14 cellular contexts compared by ENCODE assay signal in genomic region chr1:2574350-2574749, GRCh38. TPM values are rescaled to one million over a fixed set of nuclear protein-coding genes. Genes with fewer than 3 reads are reported as not detected.
A peak's percentile ranks its signal among the peaks of the same experiment; 100 is the strongest.
DNase-seq lines count a peak whose midpoint lies in the region; TF ChIP-seq lines count a peak whose summit lies in the region.
"Had no signal": no experiment of that assay in that cellular context is flagged by ENCODE, and none has a peak within 500 bp of the region (broad histone marks: within the 10 kb centered on the region; RNA-seq: fewer than 3 reads in every experiment).

No MANE protein-coding gene starts in this region.

- no peak overlapping the region for H3K9ac ChIP-seq in MM.1S (ENCODE audit: low read length)
- H3K9ac ChIP-seq: BLaER1, KMS-11 had no signal

- in situ Hi-C loops in SK-MEL-5 (cut with HindIII; ENCODE audit: low pct_unique_long_range_greater_than_20kb, low sequenced_read_pairs) = no loop called here

- H3K4me1 Mint-ChIP-seq in activated CD4-positive, alpha-beta T cell treated with anti-CD3 and anti-CD28 coated beads, Interleukin-2, amount 10 ng/mL, durations not matched to agents 24 days and 14 days = peaks cover 38% of the 10 kb centered on the region

- DNase-seq in activated CD4-positive, alpha-beta T cell treated with anti-CD3 and anti-CD28 coated beads, Interleukin-2, amount 10 ng/mL, durations not matched to agents 24 days and 14 days = no peak
- DNase-seq in activated CD4-positive, alpha-beta T cell treated with anti-CD3 and anti-CD28 coated beads, Interleukin-2, amount 50 U/mL, for 1 hour = no peak
- peak; percentile 45 for DNase-seq in SK-MEL-5 (ENCODE audit: low read depth, low spot score)
- DNase-seq in foreskin melanocyte = peak; percentile 95
- no peak for DNase-seq in SKM-1 treated with dmso at 0.1 percent for 144 hours (lab: John Stamatoyannopoulos, UW; ENCODE audit: unreplicated experiment)
- DNase-seq in MM.1S = no peak
- DNase-seq: CD8-positive, alpha-beta memory T cell; GOT3; NCI-H187 treated with DMSO at 0.1 percent for 48 hours; NCI-H774 had no signal

- no peaks in the 10 kb centered on the region for H3K9me2 ChIP-seq in MM.1S (replicated peaks; ENCODE audit: insufficient read depth, low read length)

- no peak overlapping the region for H3K4me3 Mint-ChIP-seq in activated CD4-positive, alpha-beta T cell treated with anti-CD3 and anti-CD28 coated beads, Interleukin-2, amount 10 ng/mL, durations not matched to agents 24 days and 14 days
- H3K4me3 Mint-ChIP-seq: CD8-positive, alpha-beta memory T cell had no signal

- H3K4me2 ChIP-seq in MM.1S (ENCODE audit: low read depth, low read length) = no peak overlapping the region
- H3K4me2 ChIP-seq: BLaER1, KMS-11 had no signal

- no peaks in the 10 kb centered on the region for H3K79me2 ChIP-seq in MM.1S (ENCODE audit: low read length)

- H3K27me3 ChIP-seq in MM.1S (replicated peaks; ENCODE audit: insufficient read depth, low read length) = peaks cover 78% of the 10 kb centered on the region
- H3K27me3 ChIP-seq: BLaER1 had no signal

- no peaks in the 10 kb centered on the region for H3K36me3 ChIP-seq in MM.1S (replicated peaks; ENCODE audit: insufficient read depth, low read length)
- H3K36me3 ChIP-seq: BLaER1 had no signal

- no peak overlapping the region for H3K4me3 ChIP-seq in MM.1S (ENCODE audit: low read length)
- H3K4me3 ChIP-seq: BLaER1 had no signal

- intact Hi-C loops in activated CD4-positive, alpha-beta T cell treated with anti-CD3 and anti-CD28 coated beads, Interleukin-2, amount 10 ng/mL, durations not matched to agents 24 days and 14 days (cut with micrococcal nuclease) = no loop called here

- peaks cover 20% of the 10 kb centered on the region for H3K9me3 Mint-ChIP-seq in activated CD4-positive, alpha-beta T cell treated with anti-CD3 and anti-CD28 coated beads, Interleukin-2, amount 10 ng/mL, durations not matched to agents 24 days and 14 days

- peaks cover 38% of the 10 kb centered on the region for H3K36me3 Mint-ChIP-seq in activated CD4-positive, alpha-beta T cell treated with anti-CD3 and anti-CD28 coated beads, Interleukin-2, amount 10 ng/mL, durations not matched to agents 24 days and 14 days (ENCODE audit: low read depth)

- no peaks in the 10 kb centered on the region for H3K9me3 ChIP-seq in MM.1S (replicated peaks; ENCODE audit: insufficient read depth, low read length)

- H3K27me3 Mint-ChIP-seq in activated CD4-positive, alpha-beta T cell treated with anti-CD3 and anti-CD28 coated beads, Interleukin-2, amount 10 ng/mL, durations not matched to agents 24 days and 14 days = no peaks in the 10 kb centered on the region

- no peak overlapping the region for H2AFZ ChIP-seq in MM.1S (ENCODE audit: low read length)

- 0 out of 2 replicates have a peak, but pooled peaks cover 4% of the 10 kb centered on the region for H3F3A ChIP-seq in MM.1S (ENCODE audit: insufficient read depth, low read length)

- TF ChIP-seq CTCF in MM.1S (IDR thresholded peaks at IDR 0.05; ENCODE audit: low read length) = no peak

- H4K20me1 ChIP-seq in MM.1S (ENCODE audit: insufficient read depth, low read length) = no peaks in the 10 kb centered on the region
- H4K20me1 ChIP-seq: BLaER1 had no signal

- peak overlapping the region; percentile 8 for H3K27ac Mint-ChIP-seq in activated CD4-positive, alpha-beta T cell treated with anti-CD3 and anti-CD28 coated beads, Interleukin-2, amount 10 ng/mL, durations not matched to agents 24 days and 14 days

- H3K4me1 ChIP-seq in MM.1S (ENCODE audit: low read length) = peaks cover 8% of the 10 kb centered on the region; the same call in 1 of the 2 replicates

- H3K27ac ChIP-seq in MM.1S (ENCODE audit: low read length) = no peak overlapping the region
- H3K27ac ChIP-seq: 22Rv1, BLaER1, KMS-11 had no signal

RNA-seq across cellular contexts. Expression of gene PRXL2B, which starts 12.2 kb away (rescaled TPM):
- 42.3 and 43.5 TPM in 2 replicates for total RNA-seq in activated CD4-positive, alpha-beta T cell treated with anti-CD3 and anti-CD28 coated beads, Interleukin-2, amount 10 ng/mL, durations not matched to agents 24 days and 14 days
- 11.4 and 11.7 TPM in 2 replicates for total RNA-seq in SK-MEL-5 (2014; rRNA removed; shearing (Covaris generic))
- polyA plus RNA-seq in SK-MEL-5 (2015; cell fraction: cytosol; rRNA removed) = 25.0 and 25.7 TPM in 2 replicates
- 39.2 and 39.3 TPM in 2 replicates for polyA plus RNA-seq in SK-MEL-5 (2015; cell fraction: nucleus; rRNA removed)

RNA-seq across cellular contexts. Expression of gene TNFRSF14, which starts 18.2 kb away (rescaled TPM):
- total RNA-seq in activated CD4-positive, alpha-beta T cell treated with anti-CD3 and anti-CD28 coated beads, Interleukin-2, amount 10 ng/mL, durations not matched to agents 24 days and 14 days = 207 and 209 TPM in 2 replicates
- 291 and 303 TPM in 2 replicates for total RNA-seq in SK-MEL-5 (2014; rRNA removed; shearing (Covaris generic))
- polyA plus RNA-seq in SK-MEL-5 (2015; cell fraction: cytosol; rRNA removed) = 367 and 374 TPM in 2 replicates
- polyA plus RNA-seq in SK-MEL-5 (2015; cell fraction: nucleus; rRNA removed) = 3,409 and 3,543 TPM in 2 replicates

RNA-seq across cellular contexts. Expression of gene HES5, which starts 44.3 kb away (rescaled TPM):
- not detected in 2 replicates for total RNA-seq in activated CD4-positive, alpha-beta T cell treated with anti-CD3 and anti-CD28 coated beads, Interleukin-2, amount 10 ng/mL, durations not matched to agents 24 days and 14 days
- not detected in 2 replicates for total RNA-seq in SK-MEL-5 (2014; rRNA removed; shearing (Covaris generic))
- polyA plus RNA-seq in SK-MEL-5 (2015; cell fraction: cytosol; rRNA removed) = not detected in 2 replicates
- not detected in 2 replicates for polyA plus RNA-seq in SK-MEL-5 (2015; cell fraction: nucleus; rRNA removed)
- total RNA-seq: CD8-positive, alpha-beta memory T cell; NCI-H460 had no signal
- polyA plus RNA-seq: CD8-positive, alpha-beta memory T cell had no signal

RNA-seq across cellular contexts. Expression of gene PANK4, which starts 48.0 kb away (rescaled TPM):
- total RNA-seq in activated CD4-positive, alpha-beta T cell treated with anti-CD3 and anti-CD28 coated beads, Interleukin-2, amount 10 ng/mL, durations not matched to agents 24 days and 14 days = 55.2 and 56.7 TPM in 2 replicates
- total RNA-seq in SK-MEL-5 (2014; rRNA removed; shearing (Covaris generic)) = 10.6 and 16.2 TPM in 2 replicates
- polyA plus RNA-seq in SK-MEL-5 (2015; cell fraction: cytosol; rRNA removed) = 13.7 and 15.7 TPM in 2 replicates
- polyA plus RNA-seq in SK-MEL-5 (2015; cell fraction: nucleus; rRNA removed) = 79.9 and 81.9 TPM in 2 replicates

RNA-seq across cellular contexts. Expression of gene MMEL1, which starts 58.5 kb away (rescaled TPM):
- 0.54 and 0.83 TPM in 2 replicates for total RNA-seq in activated CD4-positive, alpha-beta T cell treated with anti-CD3 and anti-CD28 coated beads, Interleukin-2, amount 10 ng/mL, durations not matched to agents 24 days and 14 days
- not detected in 2 replicates for total RNA-seq in SK-MEL-5 (2014; rRNA removed; shearing (Covaris generic))
- polyA plus RNA-seq in SK-MEL-5 (2015; cell fraction: cytosol; rRNA removed) = 0.04 and 1.3 TPM in 2 replicates
- polyA plus RNA-seq in SK-MEL-5 (2015; cell fraction: nucleus; rRNA removed) = not detected in 2 replicates

Comparison
In these comparisons a context has a peak if more than half of its experiments do, and no peak if none do; other contexts are left out.
1. DNase-seq: peak in SK-MEL-5 (single experiment) and foreskin melanocyte (single experiment); none in activated CD4-positive, alpha-beta T cell treated with anti-CD3 and anti-CD28 coated beads, Interleukin-2, amount 10 ng/mL, durations not matched to agents 24 days and 14 days (single experiment), activated CD4-positive, alpha-beta T cell treated with anti-CD3 and anti-CD28 coated beads, Interleukin-2, amount 50 U/mL, for 1 hour (single experiment), SKM-1 treated with dmso at 0.1 percent for 144 hours (single experiment) and MM.1S (single experiment).